ENCODE assay signal across 1 cellular context in genomic region chr5:172508471-172509404, GRCh38.
TF ChIP-seq lines count a peak whose summit lies in the region.

No MANE protein-coding gene starts in this region.

TF ChIP-seq in H1, 55 proteins besides CTCF, POLR2A, EP300 and RAD21:
- TF ChIP-seq SAP30 (IDR thresholded peaks at IDR 0.05; ENCODE audit: insufficient read depth, insufficient replicate concordance, low read length) = no peak
- TF ChIP-seq POU5F1 (IDR thresholded peaks at IDR 0.05; ENCODE audit: low read depth, low read length) = no peak
- TF ChIP-seq KDM5A (IDR thresholded peaks at IDR 0.05; ENCODE audit: low read length) = no peak
- TF ChIP-seq RNF2 (IDR thresholded peaks at IDR 0.05; ENCODE audit: borderline replicate concordance, low read depth, low read length, missing control alignments, poor library complexity, severe bottlenecking) = no peak
- TF ChIP-seq TEAD4 (IDR thresholded peaks at IDR 0.05; ENCODE audit: low read depth, low read length) = no peak
- TF ChIP-seq GTF2F1 (IDR thresholded peaks at IDR 0.05; ENCODE audit: borderline replicate concordance, low read depth, low read length) = no peak
- TF ChIP-seq MAX (IDR thresholded peaks at IDR 0.05) = no peak
- no peak for TF ChIP-seq RFX5 (IDR thresholded peaks at IDR 0.05; ENCODE audit: borderline replicate concordance, low read depth, low read length)
- no peak for TF ChIP-seq RBBP5 (IDR thresholded peaks at IDR 0.05; ENCODE audit: borderline replicate concordance, low read depth, low read length)
- TF ChIP-seq GABPA (IDR thresholded peaks at IDR 0.05; ENCODE audit: borderline replicate concordance, insufficient read depth, low read length) = no peak
- no peak for TF ChIP-seq SIRT6 (IDR thresholded peaks at IDR 0.05; ENCODE audit: low read length)
- no peak for TF ChIP-seq BRCA1 (IDR thresholded peaks at IDR 0.05; ENCODE audit: low read depth, low read length)
- no peak for TF ChIP-seq RXRA (IDR thresholded peaks at IDR 0.05; ENCODE audit: insufficient read depth, low read depth, low read length)
- TF ChIP-seq SP2 (IDR thresholded peaks at IDR 0.05; ENCODE audit: low read length) = no peak
- TF ChIP-seq CEBPB (IDR thresholded peaks at IDR 0.05; ENCODE audit: low read depth, low read length) = no peak
- TF ChIP-seq YY1 (IDR thresholded peaks at IDR 0.05; ENCODE audit: low read depth, low read length) = no peak
